1 cellular context compared by ENCODE assay signal in the genomic region with DNA sequence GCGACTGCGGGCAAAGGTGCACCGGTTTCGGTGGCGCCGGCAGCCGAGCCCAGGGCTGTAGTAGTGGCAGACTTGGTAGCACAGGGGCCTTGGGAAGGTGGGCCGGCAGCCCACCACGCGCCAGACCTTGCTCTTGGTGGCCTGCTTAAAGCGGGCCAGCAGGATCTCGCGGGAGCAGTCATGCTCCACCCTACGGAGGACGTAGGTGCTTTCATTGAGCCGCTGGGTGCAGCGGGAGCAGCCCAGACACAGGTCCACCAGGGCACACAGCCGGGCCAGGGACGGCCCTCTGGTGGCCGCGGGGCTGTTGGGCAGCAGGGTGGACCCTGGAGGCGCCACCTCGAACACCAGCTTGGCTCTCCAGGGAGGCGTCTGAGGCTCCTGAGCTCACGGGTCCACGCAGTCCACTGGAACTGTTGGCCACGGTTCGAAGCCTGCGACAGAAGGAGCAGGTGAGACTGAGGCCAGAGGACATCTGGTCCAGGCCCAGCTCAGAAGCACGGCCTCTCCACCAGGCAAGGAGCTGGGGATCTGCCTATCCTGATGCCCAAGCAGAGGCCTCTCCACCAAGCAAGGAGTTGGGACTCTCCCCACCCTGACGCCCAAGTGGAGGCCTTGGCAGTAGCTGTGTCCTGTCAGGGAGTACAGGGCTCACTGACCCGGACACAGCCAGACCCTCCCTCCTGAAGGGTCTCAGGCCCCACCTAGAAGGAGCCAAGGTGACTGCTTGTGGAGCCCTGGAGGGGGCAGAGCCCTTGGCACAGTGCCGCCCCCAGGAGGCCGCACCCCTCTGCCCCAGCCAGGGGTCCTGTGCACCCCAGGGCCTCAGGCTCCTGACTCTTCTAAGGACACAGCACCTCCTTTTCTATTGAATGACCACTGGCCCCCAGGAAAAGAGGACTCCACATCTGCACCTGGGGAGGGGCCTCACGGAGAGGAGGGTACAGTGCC.
TF ChIP-seq lines count a peak whose summit lies in the region.

No MANE protein-coding gene starts in this region.

TF ChIP-seq in HepG2, 621 proteins besides CTCF, POLR2A, EP300 and RAD21 (continued from another document and continues in another):
- TF ChIP-seq, protein P1, sequence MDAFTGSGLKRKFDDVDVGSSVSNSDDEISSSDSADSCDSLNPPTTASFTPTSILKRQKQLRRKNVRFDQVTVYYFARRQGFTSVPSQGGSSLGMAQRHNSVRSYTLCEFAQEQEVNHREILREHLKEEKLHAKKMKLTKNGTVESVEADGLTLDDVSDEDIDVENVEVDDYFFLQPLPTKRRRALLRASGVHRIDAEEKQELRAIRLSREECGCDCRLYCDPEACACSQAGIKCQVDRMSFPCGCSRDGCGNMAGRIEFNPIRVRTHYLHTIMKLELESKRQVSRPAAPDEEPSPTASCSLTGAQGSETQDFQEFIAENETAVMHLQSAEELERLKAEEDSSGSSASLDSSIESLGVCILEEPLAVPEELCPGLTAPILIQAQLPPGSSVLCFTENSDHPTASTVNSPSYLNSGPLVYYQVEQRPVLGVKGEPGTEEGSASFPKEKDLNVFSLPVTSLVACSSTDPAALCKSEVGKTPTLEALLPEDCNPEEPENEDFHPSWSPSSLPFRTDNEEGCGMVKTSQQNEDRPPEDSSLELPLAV (CRISPR knock-in tag; conservative IDR thresholded peaks at IDR 0.05; ENCODE audit: low read depth), result no peak
- TF ChIP-seq ATRX (CRISPR knock-in tag; IDR thresholded peaks at IDR 0.05; ENCODE audit: borderline replicate concordance) (no peak), FOSL2 (CRISPR knock-in tag; IDR thresholded peaks at IDR 0.05) (0 out of 2 replicates have a peak, but pooled peaks have one; percentile 19), KDM6A (CRISPR knock-in tag; IDR thresholded peaks at IDR 0.05; ENCODE audit: low read depth) (no peak), CHD4 (IDR thresholded peaks at IDR 0.05; ENCODE audit: borderline replicate concordance, low read length) (0 out of 2 replicates have a peak, but pooled peaks have one; percentile 38), ZNF879 (CRISPR knock-in tag; IDR thresholded peaks at IDR 0.05) (no peak), ZNF333 (CRISPR knock-in tag; IDR thresholded peaks at IDR 0.05; ENCODE audit: borderline replicate concordance) (no peak), GZF1 (CRISPR knock-in tag; IDR thresholded peaks at IDR 0.05) (no peak), ZNF772 (CRISPR knock-in tag; IDR thresholded peaks at IDR 0.05) (0 out of 2 replicates have a peak, but pooled peaks have one; percentile 68), ZNF841 (CRISPR knock-in tag; IDR thresholded peaks at IDR 0.05; ENCODE audit: borderline replicate concordance) (no peak), EZH2 (conservative IDR thresholded peaks at IDR 0.05; ENCODE audit: low read depth, low read length) (no peak), BHLHE40 (IDR thresholded peaks at IDR 0.05; ENCODE audit: low read length) (no peak), GFI1 (CRISPR knock-in tag; IDR thresholded peaks at IDR 0.05; ENCODE audit: borderline replicate concordance) (no peak), ZNF34 (CRISPR knock-in tag; IDR thresholded peaks at IDR 0.05; ENCODE audit: borderline replicate concordance) (no peak), NFYC (CRISPR knock-in tag; IDR thresholded peaks at IDR 0.05) (no peak), FOXA3 (CRISPR knock-in tag; IDR thresholded peaks at IDR 0.05) (0 out of 2 replicates have a peak, but pooled peaks have one; percentile 14), ZNF790 (CRISPR knock-in tag; IDR thresholded peaks at IDR 0.05; ENCODE audit: borderline replicate concordance) (no peak), RARA (CRISPR knock-in tag; IDR thresholded peaks at IDR 0.05) (no peak), NCOA2 (CRISPR knock-in tag; IDR thresholded peaks at IDR 0.05) (no peak), IRF2 (CRISPR knock-in tag; IDR thresholded peaks at IDR 0.05) (0 out of 2 replicates have a peak, but pooled peaks have one; percentile 54), ZNF781 (CRISPR knock-in tag; IDR thresholded peaks at IDR 0.05; ENCODE audit: borderline replicate concordance, not compliant biosample characterization) (no peak), SRY (CRISPR knock-in tag; IDR thresholded peaks at IDR 0.05) (no peak; the same call in none of the 2 replicates), CENPT (CRISPR knock-in tag; IDR thresholded peaks at IDR 0.05; ENCODE audit: low read depth) (no peak), ZNF17 (CRISPR knock-in tag; IDR thresholded peaks at IDR 0.05) (no peak), NR2F6 (IDR thresholded peaks at IDR 0.05) (no peak), NR2F6 (CRISPR knock-in tag; IDR thresholded peaks at IDR 0.05) (peak; percentile 35; the same call in 1 of the 2 replicates), HMG20B (CRISPR knock-in tag; conservative IDR thresholded peaks at IDR 0.05) (0 out of 2 replicates have a peak, but pooled peaks have one; percentile 12), DPF2 (CRISPR knock-in tag; IDR thresholded peaks at IDR 0.05; ENCODE audit: borderline replicate concordance, low read depth) (no peak), ZNF446 (CRISPR knock-in tag; IDR thresholded peaks at IDR 0.05) (no peak), HOXA3 (CRISPR knock-in tag; IDR thresholded peaks at IDR 0.05) (peak; percentile 73), SETDB1 (CRISPR knock-in tag; IDR thresholded peaks at IDR 0.05; ENCODE audit: borderline replicate concordance) (no peak), ZNF530 (CRISPR knock-in tag; IDR thresholded peaks at IDR 0.05; ENCODE audit: low read depth) (no peak)
- TF ChIP-seq, protein P2, sequence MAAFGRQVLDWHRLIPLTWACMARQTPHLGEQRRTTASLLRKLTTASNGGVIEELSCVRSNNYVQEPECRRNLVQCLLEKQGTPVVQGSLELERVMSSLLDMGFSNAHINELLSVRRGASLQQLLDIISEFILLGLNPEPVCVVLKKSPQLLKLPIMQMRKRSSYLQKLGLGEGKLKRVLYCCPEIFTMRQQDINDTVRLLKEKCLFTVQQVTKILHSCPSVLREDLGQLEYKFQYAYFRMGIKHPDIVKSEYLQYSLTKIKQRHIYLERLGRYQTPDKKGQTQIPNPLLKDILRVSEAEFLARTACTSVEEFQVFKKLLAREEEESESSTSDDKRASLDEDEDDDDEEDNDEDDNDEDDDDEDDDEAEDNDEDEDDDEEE (CRISPR knock-in tag; IDR thresholded peaks at IDR 0.05), result peak; percentile 44; the same call in 1 of the 2 replicates
- TF ChIP-seq, protein P3, sequence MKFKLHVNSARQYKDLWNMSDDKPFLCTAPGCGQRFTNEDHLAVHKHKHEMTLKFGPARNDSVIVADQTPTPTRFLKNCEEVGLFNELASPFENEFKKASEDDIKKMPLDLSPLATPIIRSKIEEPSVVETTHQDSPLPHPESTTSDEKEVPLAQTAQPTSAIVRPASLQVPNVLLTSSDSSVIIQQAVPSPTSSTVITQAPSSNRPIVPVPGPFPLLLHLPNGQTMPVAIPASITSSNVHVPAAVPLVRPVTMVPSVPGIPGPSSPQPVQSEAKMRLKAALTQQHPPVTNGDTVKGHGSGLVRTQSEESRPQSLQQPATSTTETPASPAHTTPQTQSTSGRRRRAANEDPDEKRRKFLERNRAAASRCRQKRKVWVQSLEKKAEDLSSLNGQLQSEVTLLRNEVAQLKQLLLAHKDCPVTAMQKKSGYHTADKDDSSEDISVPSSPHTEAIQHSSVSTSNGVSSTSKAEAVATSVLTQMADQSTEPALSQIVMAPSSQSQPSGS (CRISPR knock-in tag; IDR thresholded peaks at IDR 0.05), result 0 out of 2 replicates have a peak, but pooled peaks have one; percentile 7
- TF ChIP-seq, protein P4, sequence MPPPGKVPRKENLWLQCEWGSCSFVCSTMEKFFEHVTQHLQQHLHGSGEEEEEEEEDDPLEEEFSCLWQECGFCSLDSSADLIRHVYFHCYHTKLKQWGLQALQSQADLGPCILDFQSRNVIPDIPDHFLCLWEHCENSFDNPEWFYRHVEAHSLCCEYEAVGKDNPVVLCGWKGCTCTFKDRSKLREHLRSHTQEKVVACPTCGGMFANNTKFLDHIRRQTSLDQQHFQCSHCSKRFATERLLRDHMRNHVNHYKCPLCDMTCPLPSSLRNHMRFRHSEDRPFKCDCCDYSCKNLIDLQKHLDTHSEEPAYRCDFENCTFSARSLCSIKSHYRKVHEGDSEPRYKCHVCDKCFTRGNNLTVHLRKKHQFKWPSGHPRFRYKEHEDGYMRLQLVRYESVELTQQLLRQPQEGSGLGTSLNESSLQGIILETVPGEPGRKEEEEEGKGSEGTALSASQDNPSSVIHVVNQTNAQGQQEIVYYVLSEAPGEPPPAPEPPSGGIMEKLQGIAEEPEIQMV (CRISPR knock-in tag; IDR thresholded peaks at IDR 0.05; ENCODE audit: low read depth), result 0 out of 2 replicates have a peak, but pooled peaks have one; percentile 7
- TF ChIP-seq, protein P5, sequence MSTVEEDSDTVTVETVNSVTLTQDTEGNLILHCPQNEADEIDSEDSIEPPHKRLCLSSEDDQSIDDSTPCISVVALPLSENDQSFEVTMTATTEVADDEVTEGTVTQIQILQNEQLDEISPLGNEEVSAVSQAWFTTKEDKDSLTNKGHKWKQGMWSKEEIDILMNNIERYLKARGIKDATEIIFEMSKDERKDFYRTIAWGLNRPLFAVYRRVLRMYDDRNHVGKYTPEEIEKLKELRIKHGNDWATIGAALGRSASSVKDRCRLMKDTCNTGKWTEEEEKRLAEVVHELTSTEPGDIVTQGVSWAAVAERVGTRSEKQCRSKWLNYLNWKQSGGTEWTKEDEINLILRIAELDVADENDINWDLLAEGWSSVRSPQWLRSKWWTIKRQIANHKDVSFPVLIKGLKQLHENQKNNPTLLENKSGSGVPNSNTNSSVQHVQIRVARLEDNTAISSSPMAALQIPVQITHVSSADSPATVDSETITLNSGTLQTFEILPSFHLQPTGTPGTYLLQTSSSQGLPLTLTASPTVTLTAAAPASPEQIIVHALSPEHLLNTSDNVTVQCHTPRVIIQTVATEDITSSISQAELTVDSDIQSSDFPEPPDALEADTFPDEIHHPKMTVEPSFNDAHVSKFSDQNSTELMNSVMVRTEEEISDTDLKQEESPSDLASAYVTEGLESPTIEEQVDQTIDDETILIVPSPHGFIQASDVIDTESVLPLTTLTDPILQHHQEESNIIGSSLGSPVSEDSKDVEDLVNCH (CRISPR knock-in tag; IDR thresholded peaks at IDR 0.05), result no peak
- TF ChIP-seq, protein P6, sequence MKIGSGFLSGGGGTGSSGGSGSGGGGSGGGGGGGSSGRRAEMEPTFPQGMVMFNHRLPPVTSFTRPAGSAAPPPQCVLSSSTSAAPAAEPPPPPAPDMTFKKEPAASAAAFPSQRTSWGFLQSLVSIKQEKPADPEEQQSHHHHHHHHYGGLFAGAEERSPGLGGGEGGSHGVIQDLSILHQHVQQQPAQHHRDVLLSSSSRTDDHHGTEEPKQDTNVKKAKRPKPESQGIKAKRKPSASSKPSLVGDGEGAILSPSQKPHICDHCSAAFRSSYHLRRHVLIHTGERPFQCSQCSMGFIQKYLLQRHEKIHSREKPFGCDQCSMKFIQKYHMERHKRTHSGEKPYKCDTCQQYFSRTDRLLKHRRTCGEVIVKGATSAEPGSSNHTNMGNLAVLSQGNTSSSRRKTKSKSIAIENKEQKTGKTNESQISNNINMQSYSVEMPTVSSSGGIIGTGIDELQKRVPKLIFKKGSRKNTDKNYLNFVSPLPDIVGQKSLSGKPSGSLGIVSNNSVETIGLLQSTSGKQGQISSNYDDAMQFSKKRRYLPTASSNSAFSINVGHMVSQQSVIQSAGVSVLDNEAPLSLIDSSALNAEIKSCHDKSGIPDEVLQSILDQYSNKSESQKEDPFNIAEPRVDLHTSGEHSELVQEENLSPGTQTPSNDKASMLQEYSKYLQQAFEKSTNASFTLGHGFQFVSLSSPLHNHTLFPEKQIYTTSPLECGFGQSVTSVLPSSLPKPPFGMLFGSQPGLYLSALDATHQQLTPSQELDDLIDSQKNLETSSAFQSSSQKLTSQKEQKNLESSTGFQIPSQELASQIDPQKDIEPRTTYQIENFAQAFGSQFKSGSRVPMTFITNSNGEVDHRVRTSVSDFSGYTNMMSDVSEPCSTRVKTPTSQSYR (CRISPR knock-in tag; IDR thresholded peaks at IDR 0.05; ENCODE audit: borderline replicate concordance), result peak; percentile 7; the same call in 1 of the 2 replicates
- TF ChIP-seq, protein P7, sequence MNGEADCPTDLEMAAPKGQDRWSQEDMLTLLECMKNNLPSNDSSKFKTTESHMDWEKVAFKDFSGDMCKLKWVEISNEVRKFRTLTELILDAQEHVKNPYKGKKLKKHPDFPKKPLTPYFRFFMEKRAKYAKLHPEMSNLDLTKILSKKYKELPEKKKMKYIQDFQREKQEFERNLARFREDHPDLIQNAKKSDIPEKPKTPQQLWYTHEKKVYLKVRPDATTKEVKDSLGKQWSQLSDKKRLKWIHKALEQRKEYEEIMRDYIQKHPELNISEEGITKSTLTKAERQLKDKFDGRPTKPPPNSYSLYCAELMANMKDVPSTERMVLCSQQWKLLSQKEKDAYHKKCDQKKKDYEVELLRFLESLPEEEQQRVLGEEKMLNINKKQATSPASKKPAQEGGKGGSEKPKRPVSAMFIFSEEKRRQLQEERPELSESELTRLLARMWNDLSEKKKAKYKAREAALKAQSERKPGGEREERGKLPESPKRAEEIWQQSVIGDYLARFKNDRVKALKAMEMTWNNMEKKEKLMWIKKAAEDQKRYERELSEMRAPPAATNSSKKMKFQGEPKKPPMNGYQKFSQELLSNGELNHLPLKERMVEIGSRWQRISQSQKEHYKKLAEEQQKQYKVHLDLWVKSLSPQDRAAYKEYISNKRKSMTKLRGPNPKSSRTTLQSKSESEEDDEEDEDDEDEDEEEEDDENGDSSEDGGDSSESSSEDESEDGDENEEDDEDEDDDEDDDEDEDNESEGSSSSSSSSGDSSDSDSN (CRISPR knock-in tag; IDR thresholded peaks at IDR 0.05), result peak; percentile 64
- TF ChIP-seq, protein P8, sequence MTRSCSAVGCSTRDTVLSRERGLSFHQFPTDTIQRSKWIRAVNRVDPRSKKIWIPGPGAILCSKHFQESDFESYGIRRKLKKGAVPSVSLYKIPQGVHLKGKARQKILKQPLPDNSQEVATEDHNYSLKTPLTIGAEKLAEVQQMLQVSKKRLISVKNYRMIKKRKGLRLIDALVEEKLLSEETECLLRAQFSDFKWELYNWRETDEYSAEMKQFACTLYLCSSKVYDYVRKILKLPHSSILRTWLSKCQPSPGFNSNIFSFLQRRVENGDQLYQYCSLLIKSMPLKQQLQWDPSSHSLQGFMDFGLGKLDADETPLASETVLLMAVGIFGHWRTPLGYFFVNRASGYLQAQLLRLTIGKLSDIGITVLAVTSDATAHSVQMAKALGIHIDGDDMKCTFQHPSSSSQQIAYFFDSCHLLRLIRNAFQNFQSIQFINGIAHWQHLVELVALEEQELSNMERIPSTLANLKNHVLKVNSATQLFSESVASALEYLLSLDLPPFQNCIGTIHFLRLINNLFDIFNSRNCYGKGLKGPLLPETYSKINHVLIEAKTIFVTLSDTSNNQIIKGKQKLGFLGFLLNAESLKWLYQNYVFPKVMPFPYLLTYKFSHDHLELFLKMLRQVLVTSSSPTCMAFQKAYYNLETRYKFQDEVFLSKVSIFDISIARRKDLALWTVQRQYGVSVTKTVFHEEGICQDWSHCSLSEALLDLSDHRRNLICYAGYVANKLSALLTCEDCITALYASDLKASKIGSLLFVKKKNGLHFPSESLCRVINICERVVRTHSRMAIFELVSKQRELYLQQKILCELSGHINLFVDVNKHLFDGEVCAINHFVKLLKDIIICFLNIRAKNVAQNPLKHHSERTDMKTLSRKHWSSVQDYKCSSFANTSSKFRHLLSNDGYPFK (CRISPR knock-in tag; IDR thresholded peaks at IDR 0.05; ENCODE audit: borderline replicate concordance), result peak; percentile 62; the same call in 1 of the 2 replicates
